ENCODE assay signal across 18 cellular contexts in genomic region chr2:31037058-31037457, GRCh38.
A peak's percentile ranks its signal among the peaks of the same experiment; 100 is the strongest.
DNase-seq lines count a peak whose midpoint lies in the region; ATAC-seq and TF ChIP-seq lines count a peak whose summit lies in the region.
"Had no signal": no experiment of that assay in that cellular context is flagged by ENCODE, and none has a peak within 500 bp of the region (broad histone marks: within the 10 kb centered on the region; RNA-seq: fewer than 3 reads in every experiment).

No MANE protein-coding gene starts in this region.

- H3K36me3 Mint-ChIP-seq in HFFc6 (ENCODE audit: low read depth): no peaks in the 10 kb centered on the region

- no peaks in the 10 kb centered on the region for H3K4me1 Mint-ChIP-seq in HFFc6 (ENCODE audit: low read depth)
- H3K4me1 Mint-ChIP-seq: GM23338, IgD-negative memory B cell had no signal

- no peak overlapping the region for H3K27ac Mint-ChIP-seq in HFFc6
- H3K27ac Mint-ChIP-seq: CD4-positive, alpha-beta T cell; GM23338; IgD-negative memory B cell had no signal

- CTCF ChIA-PET in HCT116 (lab: Charles Lee): no interaction called here

- DNase-seq in HCT116 (ENCODE audit: low read depth, low spot score) (no peak), Karpas-422 (peak; percentile 44), fibroblast of peridontal ligament (ENCODE audit: extremely low read depth) (peak; percentile 1), HFFc6 (no peak)
- DNase-seq in activated naive CD4-positive, alpha-beta T cell treated with anti-CD3 and anti-CD28 coated beads, Interleukin-2, amount 50 U/mL, for 16 hours: no peak
- DNase-seq: ACHN; BE2C; Caco-2; CD4-positive, alpha-beta T cell; DMS153; DMS79; GDM1; HCEC 1CT had no signal

- H3K9ac ChIP-seq in HCT116 (ENCODE audit: low read length) (no peak overlapping the region), Karpas-422 (ENCODE audit: low read length) (no peak overlapping the region)
- H3K9ac ChIP-seq: KMS-11 had no signal

- ATAC-seq in HCT116 (no peak), HG03457 (IDR thresholded peaks at IDR 0.05; ENCODE audit: unreplicated experiment) (no peak)
- ATAC-seq: GM23338 had no signal

- TF ChIP-seq CTCF in HCT116 (IDR thresholded peaks at IDR 0.05 in 2 of 3, conservative IDR thresholded peaks at IDR 0.05 in 1 of 3; ENCODE audit: borderline replicate concordance in 1 of 3, insufficient read depth in 1 of 3, low read depth in 2 of 3, low read length in 2 of 3) (no peak), HFFc6 (IDR thresholded peaks at IDR 0.05) (no peak)

- H3K4me1 ChIP-seq in HCT116 (ENCODE audit: control insufficient read depth in 1 of 2, insufficient read depth in 2 of 2, low read length in 2 of 2): no peaks in the 10 kb centered on the region
- no peaks in the 10 kb centered on the region for H3K4me1 ChIP-seq in Karpas-422 (ENCODE audit: low read length)
- H3K4me1 ChIP-seq: BE2C, Caco-2 had no signal

- H3K9me3 Mint-ChIP-seq in HFFc6: peaks cover 25% of the 10 kb centered on the region

- H3K4me2 ChIP-seq in HCT116 (ENCODE audit: low read length) (no peak overlapping the region), Karpas-422 (ENCODE audit: low read depth, low read length, poor library complexity, severe bottlenecking) (no peak overlapping the region)
- H3K4me2 ChIP-seq: GM23338, KMS-11 had no signal

- H3K79me2 ChIP-seq in HCT116 (ENCODE audit: insufficient read depth, low read length) (no peaks in the 10 kb centered on the region), Karpas-422 (ENCODE audit: low read length) (no peaks in the 10 kb centered on the region)

- intact Hi-C loops in HCT116 (cut with micrococcal nuclease): no loop called here

- H3K27me3 ChIP-seq in HCT116 (ENCODE audit: insufficient read depth, low read length) (no peaks in the 10 kb centered on the region), Karpas-422 (ENCODE audit: low read length) (no peaks in the 10 kb centered on the region)
- H3K27me3 ChIP-seq: BE2C had no signal

- H3K4me3 ChIP-seq in HCT116 (replicated peaks in 1 of 2; ENCODE audit: low read depth in 1 of 2, low read length in 2 of 2) (no peak overlapping the region), Karpas-422 (ENCODE audit: low read length) (no peak overlapping the region)
- H3K4me3 ChIP-seq: GM23338 had no signal

- BruUV-seq in HCT116 (replicated peaks; lab: Mats Ljungman, UMichigan): no TSS peak

- POLR2A ChIA-PET in HCT116 (lab: Charles Lee): no interaction called here

- TF ChIP-seq POLR2A in HCT116 (IDR thresholded peaks at IDR 0.05; ENCODE audit: borderline replicate concordance, extremely low read depth, insufficient read depth, insufficient read length): no peak

- H3K4me3 Mint-ChIP-seq in HFFc6: no peak overlapping the region
- H3K4me3 Mint-ChIP-seq: CD4-positive, alpha-beta T cell; GM23338; IgD-negative memory B cell had no signal

- no peak overlapping the region for H3K27ac ChIP-seq in HCT116 (ENCODE audit: low read depth, low read length)
- no peak overlapping the region for H3K27ac ChIP-seq in Karpas-422 (ENCODE audit: low read length)
- H3K27ac ChIP-seq: C4-2B, KMS-11 had no signal

- no peaks in the 10 kb centered on the region; the same call in 1 of the 2 replicates for H3K27me3 Mint-ChIP-seq in HFFc6 (ENCODE audit: insufficient read depth)
- H3K27me3 Mint-ChIP-seq: IgD-negative memory B cell had no signal

- RAD21 ChIA-PET in HCT116 (lab: Charles Lee; ENCODE audit: low non-redundant PET in 1 of 2, low total read pairs in 2 of 2, uncharacterized antibody in 2 of 2, unreplicated experiment in 2 of 2): no interaction called here

- H3K9me3 ChIP-seq in HCT116 (ENCODE audit: control insufficient read depth in 1 of 2, insufficient read depth in 1 of 2, low read depth in 1 of 2, low read length in 2 of 2) (peaks cover 0 to 9% of the 10 kb centered on the region in 2 experiments; a peak in 1 of 4 replicates), Karpas-422 (ENCODE audit: low read length) (peaks cover 17% of the 10 kb centered on the region)
- H3K9me3 ChIP-seq: BE2C had no signal

- no peak overlapping the region for H2AFZ ChIP-seq in HCT116 (ENCODE audit: low read depth, low read length, poor library complexity, severe bottlenecking)
- no peak overlapping the region for H2AFZ ChIP-seq in Karpas-422 (ENCODE audit: low read length)
- H2AFZ ChIP-seq: GM23338 had no signal

- H3K9me2 ChIP-seq in HCT116 (ENCODE audit: insufficient read depth) (no peaks in the 10 kb centered on the region), Karpas-422 (replicated peaks; ENCODE audit: insufficient read depth, low read length) (no peaks in the 10 kb centered on the region)

- H3K36me3 ChIP-seq in HCT116 (ENCODE audit: control insufficient read depth in 1 of 2, insufficient read depth in 2 of 2, low read length in 2 of 2) (no peaks in the 10 kb centered on the region), Karpas-422 (ENCODE audit: insufficient read depth, low read length) (no peaks in the 10 kb centered on the region)
- H3K36me3 ChIP-seq: BE2C had no signal

- no peak for TF ChIP-seq RAD21 in HCT116 (IDR thresholded peaks at IDR 0.05; ENCODE audit: low read depth)

- H4K20me1 ChIP-seq in HCT116 (ENCODE audit: insufficient read depth): no peaks in the 10 kb centered on the region
- H4K20me1 ChIP-seq in Karpas-422 (ENCODE audit: insufficient read depth, low read depth, low read length): no peaks in the 10 kb centered on the region

TF ChIP-seq in HCT116, 20 proteins besides CTCF, POLR2A, EP300 and RAD21:
- TF ChIP-seq CBX3 (IDR thresholded peaks at IDR 0.05; ENCODE audit: low read depth) (peak; percentile 61; the same call in 1 of the 2 replicates), EZH2 (IDR thresholded peaks at IDR 0.05) (no peak)

Comparison
In these comparisons a context has a peak if more than half of its experiments do, and no peak if none do; other contexts are left out.
1. DNase-seq: peak in Karpas-422 (single experiment) and fibroblast of peridontal ligament (single experiment); none in HCT116 (single experiment), activated naive CD4-positive, alpha-beta T cell treated with anti-CD3 and anti-CD28 coated beads, Interleukin-2, amount 50 U/mL, for 16 hours (single experiment) and HFFc6 (single experiment).